In the genomic region with DNA sequence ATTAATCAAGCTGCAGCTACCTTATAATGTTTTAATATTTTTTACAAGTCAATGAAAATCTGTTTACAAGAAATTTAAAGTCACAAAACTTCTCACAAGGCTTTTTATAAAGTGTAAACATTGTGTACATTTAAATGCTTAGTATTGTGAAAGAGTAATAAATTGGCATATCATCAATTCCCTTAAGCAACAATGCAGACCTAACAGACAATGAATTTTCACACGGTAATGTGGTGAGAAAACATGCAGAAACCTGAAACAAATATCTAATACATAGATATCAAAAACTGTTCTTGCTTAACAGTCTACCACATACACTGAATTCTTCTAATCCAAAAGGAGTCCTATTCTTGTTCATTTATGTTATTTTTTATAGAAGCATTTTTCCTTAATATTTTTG, we compare ENCODE assay signal across 23 cellular contexts.
"Had no signal": no experiment of that assay in that cellular context is flagged by ENCODE, and none has a peak within 500 bp of the region (broad histone marks: within the 10 kb centered on the region; RNA-seq: fewer than 3 reads in every experiment).

No MANE protein-coding gene starts in this region.

- H3K27ac ChIP-seq: colonic mucosa, esophagus squamous epithelium, gastrocnemius medialis, heart right ventricle, left lung, lower lobe of right lung had no signal

- ATAC-seq: effector memory CD8-positive, alpha-beta T cell; gastrocnemius medialis; heart right ventricle; left cardiac atrium; left lung; left ventricle myocardium superior; lower lobe of right lung; naive thymus-derived CD8-positive, alpha-beta T cell had no signal

- DNase-seq: colonic mucosa; cortex of kidney; effector CD8-positive, alpha-beta T cell; effector memory CD8-positive, alpha-beta T cell; endodermal cell; esophagus squamous epithelium; foreskin fibroblast; foreskin melanocyte; gastrocnemius medialis; glutamatergic neuron; head of caudate nucleus; heart right ventricle; hippocampal formation; left cardiac atrium; left lung; left ventricle myocardium superior; lower lobe of right lung; mesendoderm; midbrain; naive B cell; naive thymus-derived CD8-positive, alpha-beta T cell had no signal

- H3K36me3 ChIP-seq: colonic mucosa, esophagus squamous epithelium, gastrocnemius medialis, heart right ventricle, left lung, lower lobe of right lung had no signal

- H3K27ac Mint-ChIP-seq: dendritic cell treated with granulocyte-macrophage colony-stimulating factor and Interleukin-4, amounts not matched to agents 40 ng/mL and 50 ng/mL, for 4 days; effector memory CD8-positive, alpha-beta T cell; endodermal cell; memory B cell; naive B cell; naive thymus-derived CD8-positive, alpha-beta T cell had no signal

- H3K27me3 ChIP-seq: colonic mucosa, esophagus squamous epithelium, gastrocnemius medialis, heart right ventricle, left lung had no signal

- H3K36me3 Mint-ChIP-seq: memory B cell; naive B cell; naive thymus-derived CD8-positive, alpha-beta T cell had no signal

- H3K9me3 ChIP-seq: colonic mucosa, esophagus squamous epithelium, gastrocnemius medialis, left lung, lower lobe of right lung had no signal

- H3K4me1 ChIP-seq: esophagus squamous epithelium, gastrocnemius medialis, left lung, lower lobe of right lung had no signal

- H3K9me3 Mint-ChIP-seq: effector memory CD8-positive, alpha-beta T cell; endodermal cell; memory B cell had no signal

- H3K27me3 Mint-ChIP-seq: dendritic cell treated with granulocyte-macrophage colony-stimulating factor and Interleukin-4, amounts not matched to agents 40 ng/mL and 50 ng/mL, for 4 days; effector memory CD8-positive, alpha-beta T cell; memory B cell; naive B cell; naive thymus-derived CD8-positive, alpha-beta T cell had no signal

- H3K4me3 ChIP-seq: colonic mucosa, esophagus squamous epithelium, gastrocnemius medialis, heart right ventricle, left lung, lower lobe of right lung had no signal

- H3K4me3 Mint-ChIP-seq: dendritic cell treated with granulocyte-macrophage colony-stimulating factor and Interleukin-4, amounts not matched to agents 40 ng/mL and 50 ng/mL, for 4 days; effector memory CD8-positive, alpha-beta T cell; endodermal cell; memory B cell; naive B cell; naive thymus-derived CD8-positive, alpha-beta T cell had no signal

- H3K4me1 Mint-ChIP-seq: naive B cell; naive thymus-derived CD8-positive, alpha-beta T cell had no signal
